ENCODE assay signal across 8 cellular contexts in genomic region chr7:131327626-131328386, GRCh38. TPM values are rescaled to one million over a fixed set of nuclear protein-coding genes. Genes with fewer than 3 reads are reported as not detected.
DNase-seq lines count a peak whose midpoint lies in the region; FAIRE-seq and TF ChIP-seq lines count a peak whose summit lies in the region.

Gene MKLN1, plus strand, starts transcription at chr7:131327876. Its CDS starts 24 bp downstream, at chr7:131327900.

- in situ Hi-C loops in SK-MEL-5 (cut with HindIII; ENCODE audit: low pct_unique_long_range_greater_than_20kb, low sequenced_read_pairs), result no loop called here

- H2BK5ac ChIP-seq in H9 (ENCODE audit: insufficient read length, low read length), result peak within 1 kb of the TSS; percentile 71

- no peak within 1 kb of the TSS for H2BK12ac ChIP-seq in H9 (ENCODE audit: insufficient read length, low read depth, low read length)

- H3K56ac ChIP-seq in H9 (ENCODE audit: insufficient read length, low read depth, low read length), result peak within 1 kb of the TSS; percentile 16

- H3K79me2 ChIP-seq in H9 (ENCODE audit: insufficient read depth, low read length), result peaks cover 27% of the 10 kb centered on the region

- peaks cover 6% of the 10 kb centered on the region for H3K79me1 ChIP-seq in H9 (ENCODE audit: insufficient read depth, low read depth, low read length, poor library complexity, severe bottlenecking)

- peaks cover 4% of the 10 kb centered on the region; the same call in 1 of the 2 replicates for H3K4me1 ChIP-seq in H9 (ENCODE audit: insufficient read depth, low read length)

- peak within 1 kb of the TSS; percentile 99 for H3K9ac ChIP-seq in H9 (ENCODE audit: extremely low read depth, insufficient read length, low read length)

- H4K8ac ChIP-seq in H9 (replicated peaks; ENCODE audit: insufficient read length, low read depth, low read length), result no peak within 1 kb of the TSS

- peaks cover 40 to 44% of the 10 kb centered on the region in 2 experiments for H3K4me1 Mint-ChIP-seq in H9

- no peaks in the 10 kb centered on the region; a peak in 1 of 5 replicates for H3K9me3 Mint-ChIP-seq in H9

- peak within 1 kb of the TSS; percentile 97 for H3K18ac ChIP-seq in H9 (ENCODE audit: insufficient read length, low read depth, low read length)

- H2BK15ac ChIP-seq in H9 (ENCODE audit: low read depth, low read length), result peak within 1 kb of the TSS; percentile 58; the same call in 1 of the 2 replicates

- H2BK120ac ChIP-seq in H9 (ENCODE audit: low read depth, low read length, poor library complexity, severe bottlenecking), result no peak within 1 kb of the TSS

- H3K4me2 ChIP-seq in H9 (ENCODE audit: insufficient read depth, insufficient read length, low read length), result peak within 1 kb of the TSS; percentile 88

- H3K9me3 ChIP-seq in H9 (ENCODE audit: control insufficient read depth, low read depth, low read length), result no peaks in the 10 kb centered on the region
- H3K9me3 ChIP-seq in MG63, result no peaks in the 10 kb centered on the region

- peaks cover 8% of the 10 kb centered on the region for H3K23me2 ChIP-seq in H9 (ENCODE audit: insufficient read length, low read depth, low read length, poor library complexity, severe bottlenecking)

- H3K4me3 Mint-ChIP-seq in H9, result peak within 1 kb of the TSS; percentile 91 to 97

- H2AFZ ChIP-seq in H9 (ENCODE audit: low read length), result peak within 1 kb of the TSS; percentile 75

- H2BK20ac ChIP-seq in H9 (ENCODE audit: low read depth, low read length, poor library complexity, severe bottlenecking), result no peak within 1 kb of the TSS

- no peak within 1 kb of the TSS for H4K5ac ChIP-seq in H9 (ENCODE audit: insufficient read length, low read depth, low read length)

- H3K14ac ChIP-seq in H9 (ENCODE audit: insufficient read depth, low read length), result peak within 1 kb of the TSS; percentile 98

- H3K23ac ChIP-seq in H9 (ENCODE audit: insufficient read length, low read depth, low read length), result no peak within 1 kb of the TSS

- peak; percentile 84 for DNase-seq in GDM1 (lab: John Stamatoyannopoulos, UW)
- DNase-seq in H9, result peak; percentile 91
- DNase-seq in MG63, result peak; percentile 83
- DNase-seq in SK-MEL-5 (ENCODE audit: low read depth, low spot score), result peak; percentile 91
- peak; percentile 92 for DNase-seq in activated naive CD4-positive, alpha-beta T cell treated with Interleukin-2 at 50 U/mL for 16 hours
- peak; percentile 87 to 89 for DNase-seq in frontal cortex (ENCODE audit: low spot score in 2 of 2)
- peak; percentile 35 for DNase-seq in non-pigmented ciliary epithelial cell (ENCODE audit: low read depth)
- DNase-seq in substantia nigra (lab: John Stamatoyannopoulos, UW), result peak; percentile 40 to 95 (median 84)

- H4K20me1 ChIP-seq in H9 (ENCODE audit: control insufficient read depth, insufficient read depth, insufficient read length), result no peaks in the 10 kb centered on the region

- H3K27ac Mint-ChIP-seq in H9, result peak within 1 kb of the TSS; percentile 96 to 99 (median 99)

- H3K4ac ChIP-seq in H9 (ENCODE audit: low read depth, low read length), result no peak within 1 kb of the TSS

- H2AK5ac ChIP-seq in H9 (ENCODE audit: insufficient read length, low read length), result no peak within 1 kb of the TSS

- no CpG with 5 or more reads among the region's 70 CpGs for WGBS in H9 (ENCODE audit: extremely low coverage, insufficient read length, low lambda C conversion rate)

- H3K36me3 Mint-ChIP-seq in H9 (ENCODE audit: insufficient read depth in 1 of 3, low read depth in 3 of 3), result peaks cover 0 to 2% (median 0%) of the 10 kb centered on the region in 3 experiments; a peak in 3 of 7 replicates

- H3K27me3 ChIP-seq in H9 (ENCODE audit: insufficient read depth, low read length) (no peaks in the 10 kb centered on the region), MG63 (no peaks in the 10 kb centered on the region)

- no peak for FAIRE-seq in frontal cortex (lab: Jason Lieb, UNC)

- no peak within 1 kb of the TSS for H4K91ac ChIP-seq in H9 (ENCODE audit: insufficient read length, low read depth, low read length)

- H3K36me3 ChIP-seq in MG63, result peaks cover under 1% of the 10 kb centered on the region; the same call in 1 of the 2 replicates

- H3K27ac ChIP-seq in H9 (ENCODE audit: insufficient read length, low read depth, low read length) (peak within 1 kb of the TSS; percentile 19), substantia nigra (ENCODE audit: low read depth, low read length, poor library complexity, severe bottlenecking) (peak within 1 kb of the TSS; percentile 98)

- H3K4me3 ChIP-seq in MG63, result peak within 1 kb of the TSS; percentile 84

- TF ChIP-seq CTCF in H9 (conservative IDR thresholded peaks at IDR 0.05), result no peak

- no peak within 1 kb of the TSS for H3T11ph ChIP-seq in H9 (ENCODE audit: low read length)

- H3K27me3 Mint-ChIP-seq in H9 (ENCODE audit: low read depth), result no peaks in the 10 kb centered on the region; the same call in 1 of the 2 replicates

RNA-seq across cellular contexts. Expression of gene MKLN1, which starts in this region (rescaled TPM):
- total RNA-seq in H9 (2021) (33.8 and 34.3 TPM in 2 replicates), frontal cortex (45.7 TPM)
- 14.9 and 15.1 TPM in 2 replicates for total RNA-seq in MG63 (2014; rRNA removed; shearing (Covaris generic); ENCODE audit: low replicate concordance)
- 55.6 and 58.4 TPM in 2 replicates for total RNA-seq in SK-MEL-5 (2014; rRNA removed; shearing (Covaris generic))
- polyA plus RNA-seq in SK-MEL-5 (2015; cell fraction: cytosol; rRNA removed), result 34.9 and 42.3 TPM in 2 replicates
- 42.8 and 56.0 TPM in 2 replicates for polyA plus RNA-seq in SK-MEL-5 (2015; cell fraction: nucleus; rRNA removed)

Comparison
In these comparisons a context has a peak if more than half of its experiments do, and no peak if none do; other contexts are left out.
1. Peak in every context shown above with its lines: DNase-seq, H3K4me3 ChIP-seq and H3K27ac ChIP-seq.
2. DNase-seq: peak in every context shown above with its lines; median percentile 92 in activated naive CD4-positive, alpha-beta T cell treated with Interleukin-2 at 50 U/mL for 16 hours; 91 in H9; 91 in SK-MEL-5; 88 in frontal cortex; 84 in GDM1; 84 in substantia nigra; 83 in MG63; 35 in non-pigmented ciliary epithelial cell.